Comparison of ENCODE assay signal across 1 cellular context in genomic region chr17:2040942-2041560, GRCh38.
TF ChIP-seq lines count a peak whose summit lies in the region.

No MANE protein-coding gene starts in this region.

TF ChIP-seq in K562, 482 proteins besides CTCF, POLR2A, EP300 and RAD21:
- TF ChIP-seq NCOA4 (IDR thresholded peaks at IDR 0.05; ENCODE audit: partially characterized antibody) = no peak
- TF ChIP-seq SMARCA5 (IDR thresholded peaks at IDR 0.05) = no peak
- no peak for TF ChIP-seq DPF2 (IDR thresholded peaks at IDR 0.05)
- TF ChIP-seq CHD2 (IDR thresholded peaks at IDR 0.05; ENCODE audit: low read depth, low read length) = no peak
- no peak for TF ChIP-seq PRDM10 (IDR thresholded peaks at IDR 0.05; ENCODE audit: partially characterized antibody)
- no peak for TF ChIP-seq ZNF12 (CRISPR knock-in tag; IDR thresholded peaks at IDR 0.05)
- TF ChIP-seq ZNF77 (CRISPR knock-in tag; IDR thresholded peaks at IDR 0.05) = no peak
- no peak for TF ChIP-seq KLF13 (tag; IDR thresholded peaks at IDR 0.05; ENCODE audit: borderline replicate concordance, low read depth)
- no peak for TF ChIP-seq MTA1 (IDR thresholded peaks at IDR 0.05; ENCODE audit: borderline replicate concordance)
- TF ChIP-seq MYNN (IDR thresholded peaks at IDR 0.05) = no peak
- TF ChIP-seq MYNN (CRISPR knock-in tag; IDR thresholded peaks at IDR 0.05) = no peak
- no peak; the same call in 1 of the 2 replicates for TF ChIP-seq SAFB (IDR thresholded peaks at IDR 0.05; ENCODE audit: borderline replicate concordance, low read depth, low read length)
- TF ChIP-seq NFATC3 (IDR thresholded peaks at IDR 0.05) = no peak
- no peak for TF ChIP-seq IFI16 (CRISPR knock-in tag; IDR thresholded peaks at IDR 0.05)
- no peak for TF ChIP-seq MGA (IDR thresholded peaks at IDR 0.05)
- TF ChIP-seq AFF1 (IDR thresholded peaks at IDR 0.05; ENCODE audit: low read depth in 1 of 2, partially characterized antibody in 2 of 2) = no peak
- TF ChIP-seq TSC22D4 (tag; IDR thresholded peaks at IDR 0.05) = no peak
